In genomic region chr10:110058215-110058614, GRCh38 we compare ENCODE assay signal across 11 cellular contexts. TPM values are rescaled to one million over a fixed set of nuclear protein-coding genes. Genes with fewer than 3 reads are reported as not detected.
DNase-seq lines count a peak whose midpoint lies in the region; ATAC-seq and TF ChIP-seq lines count a peak whose summit lies in the region.
"Had no signal": no experiment of that assay in that cellular context is flagged by ENCODE, and none has a peak within 500 bp of the region (broad histone marks: within the 10 kb centered on the region; RNA-seq: fewer than 3 reads in every experiment).

No MANE protein-coding gene starts in this region.

- 23% methylated on average over 5 of the region's 5 CpGs for WGBS in thymus

- H3K27me3 ChIP-seq in thymus (ENCODE audit: control insufficient read depth, insufficient read depth), result no peaks in the 10 kb centered on the region
- H3K27me3 ChIP-seq in right atrium auricular region, result no peaks in the 10 kb centered on the region

- peaks cover 82% of the 10 kb centered on the region for H3K4me1 Mint-ChIP-seq in activated T-cell treated with anti-CD3 and anti-CD28 coated beads, Interleukin-2, amount 50 U/mL, for 4 hours (ENCODE audit: low read depth)
- peaks cover 54 to 67% (median 58%) of the 10 kb centered on the region in 3 donors for H3K4me1 Mint-ChIP-seq in IgD-negative memory B cell
- peaks cover 50 to 68% of the 10 kb centered on the region in 2 donors for H3K4me1 Mint-ChIP-seq in effector memory CD8-positive, alpha-beta T cell (ENCODE audit: low read depth in 2 of 2)

- peak overlapping the region; percentile 0 to 91 (median 80) for H3K27ac Mint-ChIP-seq in IgD-negative memory B cell
- peak overlapping the region; percentile 69 to 73 for H3K27ac Mint-ChIP-seq in effector memory CD8-positive, alpha-beta T cell

- H3K4me3 Mint-ChIP-seq in activated T-cell treated with anti-CD3 and anti-CD28 coated beads, Interleukin-2, amount 50 U/mL, for 4 hours, result peak overlapping the region; percentile 75
- peak overlapping the region; percentile 3 to 78 (median 60) for H3K4me3 Mint-ChIP-seq in IgD-negative memory B cell
- peak overlapping the region; percentile 63 to 79 for H3K4me3 Mint-ChIP-seq in effector memory CD8-positive, alpha-beta T cell
- H3K4me3 Mint-ChIP-seq: H9 had no signal

- DNase-seq in activated T-cell treated with anti-CD3 and anti-CD28 coated beads, Interleukin-2, amount 50 U/mL, for 4 hours, result no peak
- DNase-seq in activated T-cell treated with anti-CD3 and anti-CD28 coated beads for 4 hours (no peak), cortex of kidney (lab: John Stamatoyannopoulos, UW) (no peak), right atrium auricular region (ENCODE audit: low spot score) (no peak), NCI-H1436 (lab: John Stamatoyannopoulos, UW) (no peak)
- DNase-seq in effector memory CD8-positive, alpha-beta T cell, result no peak
- DNase-seq: activated CD8-positive, alpha-beta memory T cell treated with anti-CD3 and anti-CD28 coated beads, Interleukin-2, amount 50 U/mL, for 48 hours; H9; NCI-H2081 treated with DMSO at 0.1 percent for 48 hours had no signal

- H3K27me3 Mint-ChIP-seq in activated T-cell treated with anti-CD3 and anti-CD28 coated beads, Interleukin-2, amount 50 U/mL, for 4 hours (ENCODE audit: low read depth), result no peaks in the 10 kb centered on the region
- H3K27me3 Mint-ChIP-seq in IgD-negative memory B cell, result no peaks in the 10 kb centered on the region
- H3K27me3 Mint-ChIP-seq in effector memory CD8-positive, alpha-beta T cell, result no peaks in the 10 kb centered on the region

- peaks cover 3% of the 10 kb centered on the region for H3K36me3 Mint-ChIP-seq in activated T-cell treated with anti-CD3 and anti-CD28 coated beads, Interleukin-2, amount 50 U/mL, for 4 hours (ENCODE audit: insufficient read depth)
- H3K36me3 Mint-ChIP-seq in IgD-negative memory B cell, result no peaks in the 10 kb centered on the region
- peaks cover 4% of the 10 kb centered on the region for H3K36me3 Mint-ChIP-seq in effector memory CD8-positive, alpha-beta T cell (ENCODE audit: insufficient read depth)

- H3K27ac ChIP-seq in thymus (ENCODE audit: low read depth) (no peak overlapping the region), right atrium auricular region (peak overlapping the region in 1 of 2 donors; percentile 1)

- peak; percentile 73 to 77 for ATAC-seq in activated T-cell treated with anti-CD3 and anti-CD28 coated beads, Interleukin-2, amount 50 U/mL, for 4 hours
- peak; percentile 72 for ATAC-seq in effector memory CD8-positive, alpha-beta T cell (replicated peaks)

- H3K9me3 Mint-ChIP-seq in activated T-cell treated with anti-CD3 and anti-CD28 coated beads, Interleukin-2, amount 50 U/mL, for 4 hours, result no peaks in the 10 kb centered on the region
- no peaks in the 10 kb centered on the region for H3K9me3 Mint-ChIP-seq in IgD-negative memory B cell
- no peaks in the 10 kb centered on the region for H3K9me3 Mint-ChIP-seq in effector memory CD8-positive, alpha-beta T cell
- H3K9me3 Mint-ChIP-seq: H9 had no signal

- peaks cover 11% of the 10 kb centered on the region for H3K4me1 ChIP-seq in thymus (ENCODE audit: control insufficient read depth, insufficient read depth, low read length)
- H3K4me1 ChIP-seq in right atrium auricular region, result peaks cover 0 to 58% of the 10 kb centered on the region in 2 donors

- H3K36me3 ChIP-seq in thymus (ENCODE audit: control insufficient read depth, insufficient read depth), result no peaks in the 10 kb centered on the region
- no peaks in the 10 kb centered on the region for H3K36me3 ChIP-seq in right atrium auricular region

- H3K9me3 ChIP-seq in thymus (ENCODE audit: control insufficient read depth) (no peaks in the 10 kb centered on the region), right atrium auricular region (no peaks in the 10 kb centered on the region)

- TF ChIP-seq CTCF in right atrium auricular region (IDR thresholded peaks at IDR 0.05), result no peak

- H3K4me3 ChIP-seq in thymus (ENCODE audit: low read length) (peak overlapping the region; percentile 3), right atrium auricular region (no peak overlapping the region)

RNA-seq across cellular contexts. Expression of gene ADD3, which starts 50.4 kb away (rescaled TPM):
- 10 to 100 TPM; 14.5 to 18.8 (median 16.6) TPM for total RNA-seq in activated T-cell treated with anti-CD3 and anti-CD28 coated beads, Interleukin-2, amount 50 U/mL, for 4 hours
- 344 TPM for polyA plus RNA-seq in IgD-negative memory B cell
- polyA plus RNA-seq in thymus, result 112 TPM
- total RNA-seq in right atrium auricular region, result 100 to 1,000 TPM; 158 to 377 TPM

Comparison
In these comparisons a context has a peak if more than half of its experiments do, and no peak if none do; other contexts are left out.
1. RNA of gene ADD3, which starts 50.4 kb away (total RNA-seq): 158 to 377 TPM in right atrium auricular region; 14.5 to 18.8 TPM in activated T-cell treated with anti-CD3 and anti-CD28 coated beads, Interleukin-2, amount 50 U/mL, for 4 hours; every median in the first group is over 4 times any median in the second.
2. Peak in every context shown above with its lines, with median percentiles within 50 percentile points of each other: H3K4me3 Mint-ChIP-seq.